In the genomic region with DNA sequence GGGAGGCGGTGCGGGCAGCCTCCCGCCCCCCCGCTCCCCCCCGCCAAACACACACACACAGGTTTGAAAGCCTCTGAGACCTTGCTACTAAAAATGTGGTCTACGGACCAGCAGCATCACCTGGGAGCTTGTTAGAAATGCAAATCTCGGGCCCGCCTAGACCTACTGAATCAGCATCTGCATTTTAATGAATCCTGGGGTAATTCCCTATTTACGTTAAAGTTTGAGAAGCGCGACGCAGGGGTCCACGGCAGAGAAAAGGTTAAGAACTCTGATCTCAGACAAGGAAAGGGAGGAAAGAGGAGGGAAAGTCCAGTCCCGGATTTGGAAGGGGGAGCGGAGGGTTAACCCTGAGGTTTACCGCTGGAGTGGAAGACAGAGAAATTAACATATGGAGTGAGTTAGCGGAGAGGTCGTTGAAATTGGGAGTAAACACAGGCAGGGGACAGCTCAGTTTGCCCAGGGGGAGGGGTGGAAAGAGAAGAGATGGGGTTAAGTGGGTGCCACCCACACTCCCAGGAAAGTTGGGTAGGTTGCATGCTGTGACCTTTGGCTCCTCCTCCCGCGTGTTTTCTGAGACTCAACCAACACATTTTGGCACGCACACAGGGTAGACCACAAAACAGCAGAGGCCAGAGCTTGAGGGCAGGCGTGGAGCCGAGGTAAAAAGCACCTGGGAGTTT, we compare ENCODE assay signal across 8 cellular contexts.
DNase-seq lines count a peak whose midpoint lies in the region; ATAC-seq and TF ChIP-seq lines count a peak whose summit lies in the region.

No MANE protein-coding gene starts in this region.

- no peak for TF ChIP-seq CTCF in VCaP (conservative IDR thresholded peaks at IDR 0.05)
- TF ChIP-seq CTCF in smooth muscle cell (IDR thresholded peaks at IDR 0.05; ENCODE audit: borderline replicate concordance, insufficient read depth, poor library complexity, severe bottlenecking), result no peak

- H3K9me3 ChIP-seq in smooth muscle cell (replicated peaks; ENCODE audit: low read depth), result no peaks in the 10 kb centered on the region

- H3K27me3 ChIP-seq in smooth muscle cell (ENCODE audit: low read depth), result peaks cover 9% of the 10 kb centered on the region

- H3K27ac ChIP-seq in VCaP (peak overlapping the region; percentile 9; the same call in 1 of the 2 replicates), smooth muscle cell (ENCODE audit: low read depth) (no peak overlapping the region)

- DNase-seq in DMS79 (lab: John Stamatoyannopoulos, UW), result peak; percentile 19
- DNase-seq in ecto neural progenitor cell (ENCODE audit: low spot score), result peak; percentile 57
- no peak for DNase-seq in smooth muscle cell (lab: John Stamatoyannopoulos, UW; ENCODE audit: unreplicated experiment)
- DNase-seq in cerebellar nuclear complex (lab: John Stamatoyannopoulos, UW), result no peak
- DNase-seq in Ammon's horn (ENCODE audit: low spot score), result no peak

- 17% methylated on average over 18 of the region's 23 CpGs for WGBS in smooth muscle cell (ENCODE audit: low lambda C conversion rate)

- H3K4me2 ChIP-seq in smooth muscle cell, result peak overlapping the region; percentile 83

- H3K36me3 ChIP-seq in smooth muscle cell (ENCODE audit: low read depth), result no peaks in the 10 kb centered on the region

- no peaks in the 10 kb centered on the region for H4K20me1 ChIP-seq in smooth muscle cell (ENCODE audit: low read depth)

- H3F3A ChIP-seq in smooth muscle cell (ENCODE audit: low read depth), result peaks cover 14% of the 10 kb centered on the region

- peaks cover 31% of the 10 kb centered on the region for H3K4me1 ChIP-seq in smooth muscle cell (ENCODE audit: low read depth)

- H3K79me2 ChIP-seq in smooth muscle cell (ENCODE audit: low read depth), result no peaks in the 10 kb centered on the region

- ATAC-seq in HG02759 (IDR thresholded peaks at IDR 0.05; ENCODE audit: unreplicated experiment) (peak; percentile 55), HG03097 (IDR thresholded peaks at IDR 0.05; ENCODE audit: low FRiP score, unreplicated experiment) (no peak)

- peak overlapping the region; percentile 45 for H3K4me3 ChIP-seq in smooth muscle cell

- H3K9ac ChIP-seq in smooth muscle cell (ENCODE audit: low read depth), result no peak overlapping the region

- H2AFZ ChIP-seq in smooth muscle cell (ENCODE audit: low read depth), result no peak overlapping the region

Comparison
In these comparisons a context has a peak if more than half of its experiments do, and no peak if none do; other contexts are left out.
1. DNase-seq: peak in DMS79 (single experiment) and ecto neural progenitor cell (single experiment); none in smooth muscle cell (single experiment), cerebellar nuclear complex (0 of 2) and Ammon's horn (single experiment).